In genomic region chr19:18532208-18532890, GRCh38 we compare ENCODE assay signal across 17 cellular contexts. TPM values are rescaled to one million over a fixed set of nuclear protein-coding genes. Genes with fewer than 3 reads are reported as not detected.
DNase-seq lines count a peak whose midpoint lies in the region; ATAC-seq, FAIRE-seq and TF ChIP-seq lines count a peak whose summit lies in the region.
"Had no signal": no experiment of that assay in that cellular context is flagged by ENCODE, and none has a peak within 500 bp of the region (broad histone marks: within the 10 kb centered on the region; RNA-seq: fewer than 3 reads in every experiment).

No MANE protein-coding gene starts in this region.

- H3K27me3 Mint-ChIP-seq in activated CD8-positive, alpha-beta memory T cell treated with anti-CD3 and anti-CD28 coated beads, Interleukin-2, amount 10 ng/mL, durations not matched to agents 7 days and 5 days, result no peaks in the 10 kb centered on the region
- H3K27me3 Mint-ChIP-seq: CD8-positive, alpha-beta memory T cell had no signal

- ATAC-seq in activated CD8-positive, alpha-beta memory T cell treated with anti-CD3 and anti-CD28 coated beads, Interleukin-2, amount 10 ng/mL, durations not matched to agents 7 days and 5 days, result peak; percentile 16
- ATAC-seq in omental fat pad (ENCODE audit: low FRiP score), result no peak

- H3K79me2 ChIP-seq in SK-N-SH (ENCODE audit: insufficient read depth) (no peaks in the 10 kb centered on the region), osteoblast (ENCODE audit: insufficient read depth, low read length) (no peaks in the 10 kb centered on the region)

- DNase-seq in activated CD8-positive, alpha-beta memory T cell treated with anti-CD3 and anti-CD28 coated beads, Interleukin-2, amount 10 ng/mL, durations not matched to agents 7 days and 5 days, result no peak
- DNase-seq in activated CD8-positive, alpha-beta memory T cell treated with anti-CD3 and anti-CD28 coated beads, Interleukin-2, amount 50 U/mL, for 4 hours, result no peak
- DNase-seq in D721Med (ENCODE audit: insufficient read length, low spot score) (peak; percentile 7), SK-N-SH (peak; percentile 14), osteoblast (ENCODE audit: insufficient read length, low spot score, missing footprints) (peak; percentile 65), substantia nigra (lab: John Stamatoyannopoulos, UW) (no peak), T1000 (lab: John Stamatoyannopoulos, UW) (no peak), omental fat pad (ENCODE audit: low spot score) (no peak)
- DNase-seq: AML-193; Caco-2; CD8-positive, alpha-beta memory T cell; DMS 273 treated with DMSO at 0.1 percent for 48 hours; GM23248 had no signal

- TF ChIP-seq RAD21 in SK-N-SH (IDR thresholded peaks at IDR 0.05; ENCODE audit: low read length), result no peak

- H3K36me3 ChIP-seq in SK-N-SH (replicated peaks in 1 of 2; ENCODE audit: control insufficient read depth in 1 of 2, insufficient read depth in 2 of 2, low read length in 1 of 2), result peaks cover 4 to 20% of the 10 kb centered on the region in 2 experiments
- H3K36me3 ChIP-seq in osteoblast (ENCODE audit: insufficient read depth, low read length), result peaks cover 37% of the 10 kb centered on the region

- H3K4me1 ChIP-seq in SK-N-SH (ENCODE audit: control insufficient read depth in 1 of 2, insufficient read depth in 2 of 2, low read depth in 1 of 2, low read length in 1 of 2) (no peaks in the 10 kb centered on the region), osteoblast (ENCODE audit: insufficient read depth, low read length) (no peaks in the 10 kb centered on the region)
- H3K4me1 ChIP-seq: BLaER1, Caco-2 had no signal

- no peak overlapping the region for H3K27ac Mint-ChIP-seq in activated CD8-positive, alpha-beta memory T cell treated with anti-CD3 and anti-CD28 coated beads, Interleukin-2, amount 10 ng/mL, durations not matched to agents 7 days and 5 days

- H3K4me1 Mint-ChIP-seq in activated CD8-positive, alpha-beta memory T cell treated with anti-CD3 and anti-CD28 coated beads, Interleukin-2, amount 10 ng/mL, durations not matched to agents 7 days and 5 days, result no peaks in the 10 kb centered on the region

- H3K9me3 Mint-ChIP-seq in activated CD8-positive, alpha-beta memory T cell treated with anti-CD3 and anti-CD28 coated beads, Interleukin-2, amount 10 ng/mL, durations not matched to agents 7 days and 5 days (ENCODE audit: low read depth), result no peaks in the 10 kb centered on the region
- H3K9me3 Mint-ChIP-seq: CD8-positive, alpha-beta memory T cell had no signal

- no peak overlapping the region for H3K9ac ChIP-seq in SK-N-SH
- H3K9ac ChIP-seq: BLaER1, GM23248 had no signal

- H3K9me3 ChIP-seq in SK-N-SH, result no peaks in the 10 kb centered on the region
- H3K9me3 ChIP-seq in osteoblast (ENCODE audit: low read depth, low read length), result no peaks in the 10 kb centered on the region
- H3K9me3 ChIP-seq: BLaER1, Caco-2 had no signal

- CTCF ChIA-PET in activated CD8-positive, alpha-beta memory T cell treated with anti-CD3 and anti-CD28 coated beads, Interleukin-2, amount 10 ng/mL, durations not matched to agents 7 days and 5 days (lab: Charles Lee), result no interaction called here
- CTCF ChIA-PET in SK-N-SH (lab: Yijun Ruan, JAX), result interaction anchor here (1.0 to 2.6 kb wide), 3 partner anchors 8 to 71 kb away, joined by 3 to 8 read pairs (median 4); partner anchors contain the start of gene ELL

- H3K4me3 ChIP-seq in SK-N-SH (ENCODE audit: low read depth in 2 of 2, low read length in 1 of 2) (no peak overlapping the region), osteoblast (ENCODE audit: insufficient read depth, low read length) (no peak overlapping the region)
- H3K4me3 ChIP-seq: BLaER1, GM23248 had no signal

- H3K36me3 Mint-ChIP-seq in activated CD8-positive, alpha-beta memory T cell treated with anti-CD3 and anti-CD28 coated beads, Interleukin-2, amount 10 ng/mL, durations not matched to agents 7 days and 5 days, result peaks cover 14% of the 10 kb centered on the region

- TF ChIP-seq EP300 in SK-N-SH (IDR thresholded peaks at IDR 0.05; ENCODE audit: borderline replicate concordance in 1 of 2, low read depth in 1 of 2, low read length in 1 of 2), result no peak

- H3K4me2 ChIP-seq in SK-N-SH (no peak overlapping the region), osteoblast (ENCODE audit: insufficient read depth, low read length) (no peak overlapping the region)
- H3K4me2 ChIP-seq: BLaER1 had no signal

- H4K20me1 ChIP-seq in SK-N-SH (ENCODE audit: insufficient read depth), result no peaks in the 10 kb centered on the region
- H4K20me1 ChIP-seq in osteoblast (ENCODE audit: insufficient read depth, low read length), result no peaks in the 10 kb centered on the region

- no peak overlapping the region for H3K4me3 Mint-ChIP-seq in activated CD8-positive, alpha-beta memory T cell treated with anti-CD3 and anti-CD28 coated beads, Interleukin-2, amount 10 ng/mL, durations not matched to agents 7 days and 5 days
- H3K4me3 Mint-ChIP-seq: CD8-positive, alpha-beta memory T cell had no signal

- H3K27ac ChIP-seq in SK-N-SH (ENCODE audit: low read depth in 2 of 2, low read length in 1 of 2), result no peak overlapping the region
- H3K27ac ChIP-seq in osteoblast (ENCODE audit: low read depth, low read length), result no peak overlapping the region
- no peak overlapping the region for H3K27ac ChIP-seq in substantia nigra (ENCODE audit: low read depth, low read length, poor library complexity, severe bottlenecking)
- H3K27ac ChIP-seq: BLaER1, GM23248 had no signal

- TF ChIP-seq CTCF in D721Med (IDR thresholded peaks at IDR 0.05; ENCODE audit: insufficient read depth, missing control alignments), result no peak
- TF ChIP-seq CTCF in SK-N-SH (IDR thresholded peaks at IDR 0.05), result no peak
- no peak for TF ChIP-seq CTCF in osteoblast (IDR thresholded peaks at IDR 0.05; ENCODE audit: extremely low read depth, low read depth, low read length)
- no peak for TF ChIP-seq CTCF in omental fat pad (IDR thresholded peaks at IDR 0.05)

- H3K27me3 ChIP-seq in SK-N-SH (ENCODE audit: insufficient read depth) (no peaks in the 10 kb centered on the region), osteoblast (ENCODE audit: insufficient read depth, low read length) (no peaks in the 10 kb centered on the region)
- H3K27me3 ChIP-seq: BLaER1 had no signal

- FAIRE-seq in D721Med (lab: Jason Lieb, UNC), result no peak
- FAIRE-seq: G401.6, GM12891, H54 had no signal

- H2AFZ ChIP-seq in SK-N-SH (ENCODE audit: low read depth), result no peak overlapping the region
- H2AFZ ChIP-seq in osteoblast (ENCODE audit: low read length), result no peak overlapping the region
- H2AFZ ChIP-seq: GM23248 had no signal

- H3F3A ChIP-seq in SK-N-SH (replicated peaks; ENCODE audit: insufficient read depth), result no peaks in the 10 kb centered on the region

- POLR2A ChIA-PET in SK-N-SH (lab: Yijun Ruan, JAX), result no interaction called here

- H3K9me2 ChIP-seq in SK-N-SH, result no peaks in the 10 kb centered on the region

- 93% methylated on average over 20 of the region's 21 CpGs for WGBS in SK-N-SH (ENCODE audit: low lambda C conversion rate)

TF ChIP-seq in SK-N-SH, 30 proteins besides CTCF, POLR2A, EP300 and RAD21 (continues in another document):
- TF ChIP-seq POLR2AphosphoS5 (IDR thresholded peaks at IDR 0.05; ENCODE audit: low read depth, low read length) (no peak), NFIC (IDR thresholded peaks at IDR 0.05; ENCODE audit: borderline replicate concordance) (no peak), RCOR1 (IDR thresholded peaks at IDR 0.05; ENCODE audit: low read length) (no peak), NRF1 (IDR thresholded peaks at IDR 0.05; ENCODE audit: low read depth, low read length) (no peak), FOXM1 (IDR thresholded peaks at IDR 0.05; ENCODE audit: low read depth) (no peak), MXI1 (IDR thresholded peaks at IDR 0.05; ENCODE audit: low read depth, low read length) (no peak), FOSL2 (IDR thresholded peaks at IDR 0.05; ENCODE audit: borderline replicate concordance, low read depth) (no peak), GATA2 (CRISPR knock-in tag; IDR thresholded peaks at IDR 0.05) (no peak), SIN3A (IDR thresholded peaks at IDR 0.05; ENCODE audit: borderline replicate concordance, low read depth, low read length) (no peak)

RNA-seq across cellular contexts. Expression of gene ELL, which starts 10.5 kb away (rescaled TPM):
- total RNA-seq in activated CD8-positive, alpha-beta memory T cell treated with anti-CD3 and anti-CD28 coated beads, Interleukin-2, amount 10 ng/mL, durations not matched to agents 7 days and 5 days, result 10 to 100 TPM; 22.9 to 33.7 TPM
- polyA plus RNA-seq in SK-N-SH (2012; rRNA removed), result 3.6 and 7.4 TPM in 2 replicates
- polyA plus RNA-seq in SK-N-SH (2012; cell fraction: cytosol; rRNA removed), result 2.6 and 4.0 TPM in 2 replicates
- polyA plus RNA-seq in SK-N-SH (2012; cell fraction: nucleus; rRNA removed), result 13.5 and 16.6 TPM in 2 replicates
- 17.1 and 18.5 TPM in 2 replicates for total RNA-seq in osteoblast
- 10 to 100 TPM; 18.1 to 43.1 (median 24.8) TPM for total RNA-seq in omental fat pad

RNA-seq across cellular contexts. Expression of gene FKBP8, which starts 11.0 kb away (rescaled TPM):
- 100 to 1,000 TPM; 220 to 286 TPM for total RNA-seq in activated CD8-positive, alpha-beta memory T cell treated with anti-CD3 and anti-CD28 coated beads, Interleukin-2, amount 10 ng/mL, durations not matched to agents 7 days and 5 days
- polyA plus RNA-seq in SK-N-SH (2012; rRNA removed), result 227 and 273 TPM in 2 replicates
- polyA plus RNA-seq in SK-N-SH (2012; cell fraction: cytosol; rRNA removed), result 115 and 179 TPM in 2 replicates
- polyA plus RNA-seq in SK-N-SH (2012; cell fraction: nucleus; rRNA removed), result 311 and 413 TPM in 2 replicates
- total RNA-seq in osteoblast (253 and 288 TPM in 2 replicates), omental fat pad (100 to 1,000 TPM; 193 to 275 (median 236) TPM)

RNA-seq across cellular contexts. Expression of gene KXD1, which starts 25.3 kb away (rescaled TPM):
- total RNA-seq in activated CD8-positive, alpha-beta memory T cell treated with anti-CD3 and anti-CD28 coated beads, Interleukin-2, amount 10 ng/mL, durations not matched to agents 7 days and 5 days, result 100 to 1,000 TPM; 106 to 113 TPM
- polyA plus RNA-seq in SK-N-SH (2012; rRNA removed), result 151 and 165 TPM in 2 replicates
- polyA plus RNA-seq in SK-N-SH (2012; cell fraction: cytosol; rRNA removed), result 73.1 and 118 TPM in 2 replicates
- polyA plus RNA-seq in SK-N-SH (2012; cell fraction: nucleus; rRNA removed), result 148 TPM in 2 replicates
- total RNA-seq in osteoblast (92.8 and 104 TPM in 2 replicates), omental fat pad (100 to 1,000 TPM in 3 of 4 donors, 10 to 100 TPM in 1; 96.9 to 140 (median 102) TPM)

RNA-seq across cellular contexts. Expression of gene UBA52, which starts 39.3 kb away (rescaled TPM):
- total RNA-seq in activated CD8-positive, alpha-beta memory T cell treated with anti-CD3 and anti-CD28 coated beads, Interleukin-2, amount 10 ng/mL, durations not matched to agents 7 days and 5 days, result 1,000 to 10,000 TPM; 1,256 to 1,325 TPM
- 2,690 and 3,026 TPM in 2 replicates for polyA plus RNA-seq in SK-N-SH (2012; rRNA removed)
- 2,274 and 2,526 TPM in 2 replicates for polyA plus RNA-seq in SK-N-SH (2012; cell fraction: cytosol; rRNA removed)
- 940 and 1,966 TPM in 2 replicates for polyA plus RNA-seq in SK-N-SH (2012; cell fraction: nucleus; rRNA removed)
- total RNA-seq in osteoblast (554 and 556 TPM in 2 replicates), omental fat pad (100 to 1,000 TPM; 600 to 891 (median 689) TPM)

RNA-seq across cellular contexts. Expression of gene REX1BD, which starts 56.2 kb away (rescaled TPM):
- total RNA-seq in activated CD8-positive, alpha-beta memory T cell treated with anti-CD3 and anti-CD28 coated beads, Interleukin-2, amount 10 ng/mL, durations not matched to agents 7 days and 5 days, result 100 to 1,000 TPM in 1 of 2 experiments, 10 to 100 TPM in 1; 88.9 to 102 TPM
- polyA plus RNA-seq in SK-N-SH (2012; rRNA removed), result 109 and 159 TPM in 2 replicates
- 85.3 and 102 TPM in 2 replicates for polyA plus RNA-seq in SK-N-SH (2012; cell fraction: cytosol; rRNA removed)
- polyA plus RNA-seq in SK-N-SH (2012; cell fraction: nucleus; rRNA removed), result 472 and 877 TPM in 2 replicates
- total RNA-seq in osteoblast (27.7 and 29.7 TPM in 2 replicates), omental fat pad (100 to 1,000 TPM in 2 of 4 donors, 10 to 100 TPM in 2; 79.5 to 127 (median 101) TPM)

Comparison
In these comparisons a context has a peak if more than half of its experiments do, and no peak if none do; other contexts are left out.
1. DNase-seq: peak in D721Med (single experiment), SK-N-SH (single experiment) and osteoblast (single experiment); none in activated CD8-positive, alpha-beta memory T cell treated with anti-CD3 and anti-CD28 coated beads, Interleukin-2, amount 10 ng/mL, durations not matched to agents 7 days and 5 days (single experiment), activated CD8-positive, alpha-beta memory T cell treated with anti-CD3 and anti-CD28 coated beads, Interleukin-2, amount 50 U/mL, for 4 hours (single experiment), substantia nigra (0 of 49), T1000 (single experiment) and omental fat pad (single experiment).